In the genomic region with DNA sequence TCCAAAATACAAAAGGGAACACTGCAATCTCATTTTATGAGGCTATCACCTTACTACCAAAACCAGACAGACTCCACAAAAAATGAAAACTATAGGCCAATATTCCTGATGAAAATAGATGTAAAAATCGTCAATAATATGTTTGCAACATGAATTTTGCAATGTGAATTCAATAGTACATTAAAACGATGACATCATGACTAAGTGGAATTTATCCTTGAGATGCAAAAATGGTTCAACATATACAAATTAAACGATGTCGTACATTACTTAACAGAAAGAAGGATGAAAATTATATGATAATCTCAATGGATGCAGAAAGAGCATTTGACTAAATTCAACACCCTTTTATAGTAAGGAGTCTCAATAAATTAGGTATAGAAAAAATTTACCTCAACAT, we compare ENCODE assay signal across 26 cellular contexts.
"Had no signal": no experiment of that assay in that cellular context is flagged by ENCODE, and none has a peak within 500 bp of the region (broad histone marks: within the 10 kb centered on the region; RNA-seq: fewer than 3 reads in every experiment).

No MANE protein-coding gene starts in this region.

- H3K4me3 ChIP-seq: stomach, suprapubic skin, testis, thoracic aorta, thyroid gland, tibial artery, tibial nerve, transverse colon, upper lobe of left lung, upper lobe of right lung, uterus, vagina had no signal

- DNase-seq: stimulated activated CD4-positive, alpha-beta T cell treated with anti-CD3 and anti-CD28 coated beads, Interleukin-2, amount 100 ng/mL, for 48 hours; stimulated activated CD4-positive, alpha-beta T cell treated with anti-CD3 and anti-CD28 coated beads, Interleukin-4, amount 100 ng/mL, for 1 hour; stimulated activated CD4-positive, alpha-beta T cell treated with anti-CD3 and anti-CD28 coated beads, Interleukin-4, amount 100 ng/mL, for 24 hours; stimulated activated CD4-positive, alpha-beta T cell treated with anti-CD3 and anti-CD28 coated beads, Interleukin-4, amount 100 ng/mL, for 4 hours; stimulated activated naive B cell treated with anti-CD40 and anti-IgM and Interleukin-4, amounts not matched to agents 10 μg/mL and 1 μg/mL and 100 μg/mL, for 72 hours; stimulated activated naive CD4-positive, alpha-beta T cell; stimulated activated naive CD4-positive, alpha-beta T cell treated with Interleukin-2 at 50 U/mL for 16 hours; stimulated activated naive CD8-positive, alpha-beta T cell treated with anti-CD3 and anti-CD28 coated beads, Interleukin-15, amount 100 ng/mL, for 72 hours; stimulated activated naive CD8-positive, alpha-beta T cell treated with anti-CD3 and anti-CD28 coated beads, Interleukin-15, Interleukin-2, amounts not matched to agents 100 U/mL and 50 U/mL, for 24 hours; stomach; substantia nigra; testis; thyroid gland; tibial artery; transverse colon; trophoblast cell; upper lobe of left lung; upper lobe of right lung; uterus had no signal

- H3K9me3 ChIP-seq: testis, thoracic aorta, thyroid gland, upper lobe of right lung, uterus, vagina had no signal

- H3K27ac ChIP-seq: stomach, suprapubic skin, testis, thoracic aorta, thyroid gland, tibial artery, tibial nerve, transverse colon, upper lobe of left lung, upper lobe of right lung, uterus, vagina had no signal

- H3K36me3 ChIP-seq: stomach, suprapubic skin, thoracic aorta, thyroid gland, tibial artery, tibial nerve, transverse colon, upper lobe of left lung, upper lobe of right lung, uterus, vagina had no signal

- ATAC-seq: stimulated activated effector memory CD8-positive, alpha-beta T cell treated with anti-CD3 and anti-CD28 coated beads, Interleukin-12 subunit alpha, Interleukin-12 subunit beta, amount 100 ng/mL, for 72 hours; stimulated activated memory B cell treated with anti-CD40 and anti-IgM and Interleukin-4, amounts not matched to agents 10 μg/mL and 1 μg/mL and 100 μg/mL, for 72 hours; stimulated activated naive B cell treated with anti-CD40 and anti-IgM and Interleukin-4, amounts not matched to agents 10 μg/mL and 1 μg/mL and 100 μg/mL, for 72 hours; stimulated activated naive CD8-positive, alpha-beta T cell treated with anti-CD3 and anti-CD28 coated beads, Interleukin-15, amount 100 ng/mL, for 72 hours; stimulated activated naive CD8-positive, alpha-beta T cell treated with anti-CD3 and anti-CD28 coated beads, Interleukin-15, Interleukin-2, amounts not matched to agents 100 U/mL and 50 U/mL, for 24 hours; upper lobe of right lung had no signal

- H3K27me3 ChIP-seq: stomach, suprapubic skin, testis, thyroid gland, tibial artery, tibial nerve, transverse colon, upper lobe of left lung, upper lobe of right lung, uterus, vagina had no signal

- H3K4me1 ChIP-seq: suprapubic skin, testis, thyroid gland, tibial artery, tibial nerve, transverse colon, upper lobe of left lung, upper lobe of right lung, uterus, vagina had no signal

- FAIRE-seq: urothelium cell line had no signal
